ENCODE assay signal across 22 cellular contexts in genomic region chr11:112541140-112541901, GRCh38.
"Had no signal": no experiment of that assay in that cellular context is flagged by ENCODE, and none has a peak within 500 bp of the region (broad histone marks: within the 10 kb centered on the region; RNA-seq: fewer than 3 reads in every experiment).

No MANE protein-coding gene starts in this region.

- H3K9me3 Mint-ChIP-seq: activated B cell treated with CpG ODN at 0.5 μM for 24 hours; activated CD4-positive, alpha-beta memory T cell treated with anti-CD3 and anti-CD28 coated beads for 36 hours; activated T-helper 1 cell treated with anti-CD3 and anti-CD28 coated beads, Interleukin-12 subunit alpha, Interleukin-12 subunit beta, Interleukin-2, Interleukin-4 antibody, amounts not matched to agents 30 ng/mL and 10 ng/mL and 1 ng/mL, durations not matched to agents 14 hours and 24 hours and 36 hours; dendritic cell treated with granulocyte-macrophage colony-stimulating factor and Interleukin-4, amounts not matched to agents 40 ng/mL and 50 ng/mL, for 4 days; memory B cell; naive thymus-derived CD4-positive, alpha-beta T cell; T-helper 2 cell treated with Interferon-gamma antibody and Interleukin-4, amounts not matched to agents 5 μg/mL and 100 μg/mL, for 36 hours had no signal

- DNase-seq: activated B cell treated with CpG ODN at 0.5 μM for 24 hours; activated CD4-positive, alpha-beta memory T cell treated with anti-CD3 and anti-CD28 coated beads for 36 hours; activated CD4-positive, alpha-beta T cell treated with anti-CD3 and anti-CD28 coated beads for 4 hours; activated T-cell treated with anti-CD3 and anti-CD28 coated beads for 4 hours; effector memory CD4-positive, alpha-beta T cell; foreskin fibroblast; glutamatergic neuron; kidney; left ventricle myocardium inferior; mucosa of descending colon; naive thymus-derived CD4-positive, alpha-beta T cell; stimulated activated CD4-positive, alpha-beta T cell treated with anti-CD3 and anti-CD28 coated beads, Interleukin-12 subunit alpha, Interleukin-12 subunit beta, amount 100 ng/mL, for 4 hours; stimulated activated CD4-positive, alpha-beta T cell treated with anti-CD3 and anti-CD28 coated beads, Interleukin-1b, Interleukin-23, amount 100 ng/mL, for 48 hours; stimulated activated naive CD4-positive, alpha-beta T cell treated with Interleukin-2 at 50 U/mL for 16 hours; SW 1271 had no signal

- H3K9me3 ChIP-seq: left ventricle myocardium inferior, mucosa of descending colon, thyroid gland had no signal

- H3K27ac Mint-ChIP-seq: activated B cell treated with CpG ODN at 0.5 μM for 24 hours; activated CD4-positive, alpha-beta memory T cell treated with anti-CD3 and anti-CD28 coated beads for 36 hours; activated naive CD8-positive, alpha-beta T cell; activated T-helper 1 cell treated with anti-CD3 and anti-CD28 coated beads, Interleukin-12 subunit alpha, Interleukin-12 subunit beta, Interleukin-2, Interleukin-4 antibody, amounts not matched to agents 30 ng/mL and 10 ng/mL and 1 ng/mL, durations not matched to agents 14 hours and 24 hours and 36 hours; dendritic cell treated with granulocyte-macrophage colony-stimulating factor and Interleukin-4, amounts not matched to agents 40 ng/mL and 50 ng/mL, for 4 days; memory B cell; T-helper 2 cell treated with Interferon-gamma antibody and Interleukin-4, amounts not matched to agents 5 μg/mL and 100 μg/mL, for 36 hours had no signal

- H3K36me3 Mint-ChIP-seq: activated CD4-positive, alpha-beta memory T cell treated with anti-CD3 and anti-CD28 coated beads for 36 hours; activated naive CD8-positive, alpha-beta T cell; memory B cell; naive thymus-derived CD4-positive, alpha-beta T cell had no signal

- H3K27me3 Mint-ChIP-seq: activated CD4-positive, alpha-beta memory T cell treated with anti-CD3 and anti-CD28 coated beads for 36 hours; activated naive CD8-positive, alpha-beta T cell; dendritic cell treated with granulocyte-macrophage colony-stimulating factor and Interleukin-4, amounts not matched to agents 40 ng/mL and 50 ng/mL, for 4 days had no signal

- H3K27ac ChIP-seq: epithelial cell of prostate, left ventricle myocardium inferior, thyroid gland had no signal

- H3K4me1 Mint-ChIP-seq: activated B cell treated with CpG ODN at 0.5 μM for 24 hours, memory B cell had no signal

- H3K27me3 ChIP-seq: thyroid gland had no signal

- ATAC-seq: mucosa of descending colon; naive thymus-derived CD4-positive, alpha-beta T cell had no signal

- H3K36me3 ChIP-seq: left ventricle myocardium inferior, thyroid gland had no signal

- H3K4me3 Mint-ChIP-seq: activated B cell treated with CpG ODN at 0.5 μM for 24 hours; activated CD4-positive, alpha-beta memory T cell treated with anti-CD3 and anti-CD28 coated beads for 36 hours; activated naive CD8-positive, alpha-beta T cell; activated T-helper 1 cell treated with anti-CD3 and anti-CD28 coated beads, Interleukin-12 subunit alpha, Interleukin-12 subunit beta, Interleukin-2, Interleukin-4 antibody, amounts not matched to agents 30 ng/mL and 10 ng/mL and 1 ng/mL, durations not matched to agents 14 hours and 24 hours and 36 hours; dendritic cell treated with granulocyte-macrophage colony-stimulating factor and Interleukin-4, amounts not matched to agents 40 ng/mL and 50 ng/mL, for 4 days; memory B cell; T-helper 2 cell treated with Interferon-gamma antibody and Interleukin-4, amounts not matched to agents 5 μg/mL and 100 μg/mL, for 36 hours had no signal

- H3K4me3 ChIP-seq: left ventricle myocardium inferior, mucosa of descending colon, thyroid gland had no signal
